Comparison of ENCODE assay signal across 8 cellular contexts in genomic region chr3:49017978-49018706, GRCh38. TPM values are rescaled to one million over a fixed set of nuclear protein-coding genes. Genes with fewer than 3 reads are reported as not detected.
DNase-seq lines count a peak whose midpoint lies in the region; ATAC-seq and TF ChIP-seq lines count a peak whose summit lies in the region.

Gene DALRD3 (minus strand): TSS chr3:49018580. CDS start chr3:49018564, 16 bp downstream.

- H3K4me1 Mint-ChIP-seq in WTC11: peaks cover 23% of the 10 kb centered on the region

- peak within 1 kb of the TSS; percentile 95 for H3K4me3 ChIP-seq in skeletal muscle satellite cell (ENCODE audit: low read length)

- DNase-seq in DMS53 (lab: John Stamatoyannopoulos, UW) (peak; percentile 69), DMS53 treated with DMSO at 0.1 percent for 48 hours (lab: John Stamatoyannopoulos, UW; ENCODE audit: unreplicated experiment) (no peak), NCI-H2227 (lab: John Stamatoyannopoulos, UW; ENCODE audit: unreplicated experiment) (peak; percentile 89), WTC11 (ENCODE audit: low spot score) (peak; percentile 78), inferior parietal cortex (ENCODE audit: extremely low spot score) (peak; percentile 89)
- DNase-seq in central memory CD4-positive, alpha-beta T cell: peak; percentile 70

- H3K9ac ChIP-seq in skeletal muscle satellite cell (ENCODE audit: low read depth, low read length): peak within 1 kb of the TSS; percentile 79

- no peak for TF ChIP-seq CTCF in WTC11 (IDR thresholded peaks at IDR 0.05)

- POLR2A ChIA-PET in WTC11 (lab: Charles Lee): interaction anchor here (0.5 to 3.6 kb wide), 6 partner anchors 11 to 75 kb away, joined by 3 to 40 read pairs (median 6); partner anchors contain the start of genes IMPDH2, P4HTM and WDR6

- ATAC-seq in WTC11 (peak; percentile 5), HG03457 (IDR thresholded peaks at IDR 0.05; ENCODE audit: unreplicated experiment) (no peak)

- peak within 1 kb of the TSS; percentile 92 for H3K27ac Mint-ChIP-seq in WTC11

- no peaks in the 10 kb centered on the region for H3K27me3 ChIP-seq in skeletal muscle satellite cell (ENCODE audit: control insufficient read depth, insufficient read depth, low read length)

- peaks cover 40% of the 10 kb centered on the region for H3K4me1 ChIP-seq in skeletal muscle satellite cell (ENCODE audit: control insufficient read depth, insufficient read depth, low read length)

- peak within 1 kb of the TSS; percentile 99 for H3K4me2 ChIP-seq in skeletal muscle satellite cell (ENCODE audit: low read length)

- H3K4me3 Mint-ChIP-seq in WTC11: peak within 1 kb of the TSS; percentile 92

- no peaks in the 10 kb centered on the region for H3K27me3 Mint-ChIP-seq in WTC11 (ENCODE audit: low read depth)

- peaks cover 33% of the 10 kb centered on the region for H3K36me3 Mint-ChIP-seq in WTC11

- no peaks in the 10 kb centered on the region for H3K9me3 ChIP-seq in skeletal muscle satellite cell (replicated peaks; ENCODE audit: low read length)

- H3K9me3 Mint-ChIP-seq in WTC11: no peaks in the 10 kb centered on the region

- CTCF ChIA-PET in WTC11 (lab: Charles Lee): interaction anchor here (0.5 to 8.2 kb wide), 3 partner anchors 11 to 574 kb away, joined by 3 to 101 read pairs (median 21); partner anchors contain the start of genes P4HTM and WDR6

- H3K36me3 ChIP-seq in skeletal muscle satellite cell (ENCODE audit: insufficient read depth, low read length): peaks cover 40% of the 10 kb centered on the region

TF ChIP-seq in WTC11, 78 proteins besides CTCF, POLR2A, EP300 and RAD21 (continues in another document):
- no peak for TF ChIP-seq ZNF423 (CRISPR knock-in tag; IDR thresholded peaks at IDR 0.05)
- TF ChIP-seq ZNF512 (CRISPR knock-in tag; IDR thresholded peaks at IDR 0.05; ENCODE audit: borderline replicate concordance): no peak
- no peak; the same call in 1 of the 2 replicates for TF ChIP-seq FOXP1 (CRISPR knock-in tag; IDR thresholded peaks at IDR 0.05; ENCODE audit: borderline replicate concordance)
- no peak for TF ChIP-seq ESRRA (CRISPR knock-in tag; IDR thresholded peaks at IDR 0.05; ENCODE audit: borderline replicate concordance)
- no peak for TF ChIP-seq PRDM15 (CRISPR knock-in tag; IDR thresholded peaks at IDR 0.05)
- TF ChIP-seq EMX1 (CRISPR knock-in tag; IDR thresholded peaks at IDR 0.05): no peak
- no peak for TF ChIP-seq ZNF263 (CRISPR knock-in tag; IDR thresholded peaks at IDR 0.05; ENCODE audit: low read depth)
- no peak for TF ChIP-seq CREB1 (CRISPR knock-in tag; IDR thresholded peaks at IDR 0.05)
- TF ChIP-seq ELF4 (CRISPR knock-in tag; IDR thresholded peaks at IDR 0.05; ENCODE audit: low read depth): no peak
- TF ChIP-seq ERG (CRISPR knock-in tag; IDR thresholded peaks at IDR 0.05): no peak
- TF ChIP-seq ZNF425 (CRISPR knock-in tag; conservative IDR thresholded peaks at IDR 0.05): no peak
- peak; percentile 64; the same call in 1 of the 2 replicates for TF ChIP-seq TP53 (CRISPR knock-in tag; IDR thresholded peaks at IDR 0.05)
- TF ChIP-seq ZSCAN18 (CRISPR knock-in tag; IDR thresholded peaks at IDR 0.05): no peak
- TF ChIP-seq MXD4 (CRISPR knock-in tag; IDR thresholded peaks at IDR 0.05; ENCODE audit: borderline replicate concordance): no peak
- 0 out of 2 replicates have a peak, but pooled peaks have one; percentile 39 for TF ChIP-seq GTF2I (CRISPR knock-in tag; conservative IDR thresholded peaks at IDR 0.05)
- TF ChIP-seq NR3C1 (CRISPR knock-in tag; conservative IDR thresholded peaks at IDR 0.05; ENCODE audit: low read depth): 0 out of 2 replicates have a peak, but pooled peaks have one; percentile 17
- no peak for TF ChIP-seq NFYB (CRISPR knock-in tag; conservative IDR thresholded peaks at IDR 0.05; ENCODE audit: low read depth)
- TF ChIP-seq TEAD1 (CRISPR knock-in tag; IDR thresholded peaks at IDR 0.05): 0 out of 2 replicates have a peak, but pooled peaks have one; percentile 53
- TF ChIP-seq ZMAT4 (CRISPR knock-in tag; IDR thresholded peaks at IDR 0.05): no peak

RNA-seq across cellular contexts. Expression of gene DALRD3, which starts in this region (rescaled TPM):
- 38.8 to 41.4 TPM (median 39.6 TPM) in 3 replicates for total RNA-seq in WTC11 (2021)
- 42.8 and 47.2 TPM in 2 replicates for total RNA-seq in skeletal muscle satellite cell (2012; rRNA removed)
